In the genomic region with DNA sequence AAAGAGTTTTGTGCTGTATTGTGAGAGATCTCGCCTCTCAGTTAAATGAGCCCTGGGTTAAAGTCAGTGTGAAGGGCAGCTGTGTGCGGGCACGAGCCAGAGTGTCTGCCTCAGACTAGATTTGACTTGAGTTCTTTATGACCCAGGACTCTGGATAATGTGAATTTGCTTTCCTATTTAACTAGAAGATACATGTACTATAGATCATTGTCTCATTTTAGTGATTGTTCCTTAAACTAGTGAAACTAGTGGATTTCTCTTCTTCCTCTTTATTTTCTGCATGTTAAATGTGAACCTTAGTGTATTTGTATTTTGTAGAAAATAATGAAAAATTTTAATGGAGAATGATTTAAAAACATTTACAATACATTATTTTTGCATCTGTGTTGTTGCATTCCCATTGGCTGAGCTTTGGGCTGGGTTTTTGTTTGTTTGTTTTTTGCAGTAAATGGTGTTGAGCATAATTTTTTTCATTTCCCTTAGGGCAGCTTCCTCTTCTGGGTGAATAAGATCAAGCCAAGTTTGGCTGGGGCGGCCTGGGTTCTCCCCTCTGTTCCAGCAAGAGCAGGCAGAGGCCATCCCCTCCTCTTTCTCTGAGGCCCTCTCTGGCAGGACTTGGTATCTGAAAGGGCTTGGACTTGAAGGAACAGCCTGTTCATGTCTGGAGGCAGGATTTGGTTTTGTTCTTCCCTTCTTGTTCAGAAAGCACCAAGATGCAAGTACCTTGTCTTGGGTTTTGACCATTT, we compare ENCODE assay signal across 10 cellular contexts. TPM values are rescaled to one million over a fixed set of nuclear protein-coding genes. Genes with fewer than 3 reads are reported as not detected.
DNase-seq lines count a peak whose midpoint lies in the region; ATAC-seq and TF ChIP-seq lines count a peak whose summit lies in the region.
"Had no signal": no experiment of that assay in that cellular context is flagged by ENCODE, and none has a peak within 500 bp of the region (broad histone marks: within the 10 kb centered on the region; RNA-seq: fewer than 3 reads in every experiment).

No MANE protein-coding gene starts in this region.

- H3K4me1 Mint-ChIP-seq in memory B cell = peaks cover 60% of the 10 kb centered on the region
- peaks cover 52% of the 10 kb centered on the region for H3K4me1 Mint-ChIP-seq in activated T-cell treated with anti-CD3 and anti-CD28 coated beads, Interleukin-2, amount 50 U/mL, for 4 hours (ENCODE audit: low read depth)
- peaks cover 5% of the 10 kb centered on the region for H3K4me1 Mint-ChIP-seq in type B pancreatic cell (ENCODE audit: unreplicated experiment)

- H4K20me1 ChIP-seq in SU-DHL-6 (ENCODE audit: low read depth, low read length) = no peaks in the 10 kb centered on the region

- TF ChIP-seq CTCF in GM12865 (IDR thresholded peaks at IDR 0.05; ENCODE audit: insufficient read depth, low read depth, low read length, missing control alignments) (peak; percentile 38), SU-DHL-6 (IDR thresholded peaks at IDR 0.05; ENCODE audit: insufficient read depth, low read length, poor library complexity, severe bottlenecking) (peak; percentile 37), type B pancreatic cell (conservative IDR thresholded peaks at IDR 0.05) (no peak)

- peaks cover 5% of the 10 kb centered on the region for H3K36me3 Mint-ChIP-seq in memory B cell
- H3K36me3 Mint-ChIP-seq in activated T-cell treated with anti-CD3 and anti-CD28 coated beads, Interleukin-2, amount 50 U/mL, for 4 hours (ENCODE audit: insufficient read depth) = peaks cover 16% of the 10 kb centered on the region
- peaks cover 8% of the 10 kb centered on the region for H3K36me3 Mint-ChIP-seq in type B pancreatic cell

- H3K27me3 ChIP-seq in SU-DHL-6 (ENCODE audit: low read length) = no peaks in the 10 kb centered on the region

- peaks cover 2% of the 10 kb centered on the region; the same call in 1 of the 2 replicates for H3K36me3 ChIP-seq in SU-DHL-6 (ENCODE audit: low read length)

- H3K9me3 Mint-ChIP-seq in memory B cell = no peaks in the 10 kb centered on the region
- no peaks in the 10 kb centered on the region for H3K9me3 Mint-ChIP-seq in activated T-cell treated with anti-CD3 and anti-CD28 coated beads, Interleukin-2, amount 50 U/mL, for 4 hours
- no peaks in the 10 kb centered on the region for H3K9me3 Mint-ChIP-seq in type B pancreatic cell

- peak overlapping the region; percentile 68 for H3K9ac ChIP-seq in SU-DHL-6 (ENCODE audit: low read length)

- no peak overlapping the region for H2AFZ ChIP-seq in SU-DHL-6 (ENCODE audit: low read depth, low read length, severe bottlenecking)

- H3K9me2 ChIP-seq in SU-DHL-6 (replicated peaks; ENCODE audit: insufficient read depth, low read length) = no peaks in the 10 kb centered on the region

- H3K9me3 ChIP-seq in SU-DHL-6 (ENCODE audit: insufficient read depth, low read length) = no peaks in the 10 kb centered on the region

- H3K27ac Mint-ChIP-seq in memory B cell (peak overlapping the region; percentile 82), type B pancreatic cell (no peak overlapping the region)

- H3K4me3 ChIP-seq in GM12865 (ENCODE audit: low read depth, low read length) (peak overlapping the region; percentile 41), SU-DHL-6 (ENCODE audit: insufficient read depth, low read length, poor library complexity, severe bottlenecking) (peak overlapping the region; percentile 41)

- H3K4me2 ChIP-seq in SU-DHL-6 (ENCODE audit: low read depth, low read length, poor library complexity, severe bottlenecking) = peak overlapping the region; percentile 85

- H3K27ac ChIP-seq in SU-DHL-6 (ENCODE audit: low read depth, low read length) = peak overlapping the region; percentile 99

- H3K27me3 Mint-ChIP-seq in memory B cell (peaks cover 2% of the 10 kb centered on the region), type B pancreatic cell (no peaks in the 10 kb centered on the region)
- no peaks in the 10 kb centered on the region for H3K27me3 Mint-ChIP-seq in activated T-cell treated with anti-CD3 and anti-CD28 coated beads, Interleukin-2, amount 50 U/mL, for 4 hours (ENCODE audit: low read depth)

- H3F3A ChIP-seq in SU-DHL-6 (ENCODE audit: insufficient read depth) = peaks cover 93% of the 10 kb centered on the region

- ATAC-seq in HG02885 (IDR thresholded peaks at IDR 0.05; ENCODE audit: poor library complexity, unreplicated experiment) = peak; percentile 30
- peak; percentile 79 for ATAC-seq in memory B cell (ENCODE audit: low read depth)
- ATAC-seq in activated T-cell treated with anti-CD3 and anti-CD28 coated beads, Interleukin-2, amount 50 U/mL, for 4 hours = no peak

- no peaks in the 10 kb centered on the region for H3K79me2 ChIP-seq in SU-DHL-6 (ENCODE audit: insufficient read depth, low read length)

- DNase-seq in GM12865 (ENCODE audit: low read depth) (peak; percentile 87), memory B cell (ENCODE audit: low spot score in 2 of 2) (peak; percentile 44 to 57), DMS153 treated with DMSO at 0.1 percent for 48 hours (lab: John Stamatoyannopoulos, UW; ENCODE audit: unreplicated experiment) (no peak), type B pancreatic cell (ENCODE audit: extremely low spot score, unreplicated experiment) (no peak), NCI-H2171 (lab: John Stamatoyannopoulos, UW) (no peak)
- DNase-seq in activated T-cell treated with anti-CD3 and anti-CD28 coated beads, Interleukin-2, amount 50 U/mL, for 4 hours = no peak
- DNase-seq: H7, kidney had no signal

- peak overlapping the region; percentile 35 for H3K4me3 Mint-ChIP-seq in memory B cell
- no peak overlapping the region for H3K4me3 Mint-ChIP-seq in activated T-cell treated with anti-CD3 and anti-CD28 coated beads, Interleukin-2, amount 50 U/mL, for 4 hours
- no peak overlapping the region for H3K4me3 Mint-ChIP-seq in type B pancreatic cell

RNA-seq across cellular contexts. Expression of a gene that starts 15.0 kb away (rescaled TPM):
- total RNA-seq in activated T-cell treated with anti-CD3 and anti-CD28 coated beads, Interleukin-2, amount 50 U/mL, for 4 hours = 1 to 10 TPM; 1.3 to 2.0 (median 2.0) TPM
- not detected in 2 replicates for total RNA-seq in type B pancreatic cell (ENCODE audit: low replicate concordance)
- total RNA-seq: H7 had no signal

RNA-seq across cellular contexts. Expression of a gene that starts 31.8 kb away (rescaled TPM):
- 1 to 10 TPM; 1.5 to 2.2 (median 2.1) TPM for total RNA-seq in activated T-cell treated with anti-CD3 and anti-CD28 coated beads, Interleukin-2, amount 50 U/mL, for 4 hours
- total RNA-seq in type B pancreatic cell (ENCODE audit: low replicate concordance) = 8.4 and 11.9 TPM in 2 replicates

Comparison
In these comparisons a context has a peak if more than half of its experiments do, and no peak if none do; other contexts are left out.
1. DNase-seq: peak in GM12865 (single experiment) and memory B cell (2 of 2); none in DMS153 treated with DMSO at 0.1 percent for 48 hours (single experiment), activated T-cell treated with anti-CD3 and anti-CD28 coated beads, Interleukin-2, amount 50 U/mL, for 4 hours (single experiment), type B pancreatic cell (single experiment) and NCI-H2171 (single experiment).
2. ATAC-seq: peak in HG02885 (single experiment) and memory B cell (single experiment); none in activated T-cell treated with anti-CD3 and anti-CD28 coated beads, Interleukin-2, amount 50 U/mL, for 4 hours (0 of 2).